Comparison of ENCODE assay signal across 15 cellular contexts in genomic region chr14:34649344-34649743, GRCh38. TPM values are rescaled to one million over a fixed set of nuclear protein-coding genes. Genes with fewer than 3 reads are reported as not detected.
DNase-seq lines count a peak whose midpoint lies in the region; ATAC-seq and TF ChIP-seq lines count a peak whose summit lies in the region.
"Had no signal": no experiment of that assay in that cellular context is flagged by ENCODE, and none has a peak within 500 bp of the region (broad histone marks: within the 10 kb centered on the region; RNA-seq: fewer than 3 reads in every experiment).

No MANE protein-coding gene starts in this region.

- DNase-seq in Caki2 (ENCODE audit: low read depth) (peak; percentile 38), NCI-H226 (peak; percentile 87), dedifferentiated amniotic fluid mesenchymal stem cell (ENCODE audit: extremely low spot score) (peak; percentile 77), neural crest cell (ENCODE audit: low read depth, low spot score) (no peak), head of caudate nucleus (no peak), SK-N-DZ (ENCODE audit: low spot score) (no peak)
- no peak for DNase-seq in activated T-cell treated with anti-CD3 and anti-CD28 coated beads, Interleukin-2, amount 50 U/mL, for 72 hours
- DNase-seq: activated CD4-positive, alpha-beta T cell treated with anti-CD3 and anti-CD28 coated beads for 1 hour; activated naive CD4-positive, alpha-beta T cell treated with anti-CD3 and anti-CD28 coated beads, Interleukin-2, amount 50 U/mL, for 16 hours; Calu3; effector CD8-positive, alpha-beta T cell; nephron progenitor cell; SIG-M5; stimulated activated naive CD4-positive, alpha-beta T cell treated with Interleukin-2 at 50 U/mL for 16 hours had no signal

- peak overlapping the region; percentile 9 for H3K27ac Mint-ChIP-seq in neural crest cell (ENCODE audit: unreplicated experiment)
- H3K27ac Mint-ChIP-seq in activated T-cell treated with anti-CD3 and anti-CD28 coated beads, Interleukin-2, amount 50 U/mL, for 72 hours: no peak overlapping the region
- H3K27ac Mint-ChIP-seq: nephron progenitor cell had no signal

- H3K4me1 Mint-ChIP-seq in neural crest cell: no peaks in the 10 kb centered on the region
- no peaks in the 10 kb centered on the region for H3K4me1 Mint-ChIP-seq in activated T-cell treated with anti-CD3 and anti-CD28 coated beads, Interleukin-2, amount 50 U/mL, for 72 hours (ENCODE audit: low read depth)

- H3K4me3 Mint-ChIP-seq in neural crest cell: no peak overlapping the region
- H3K4me3 Mint-ChIP-seq in activated T-cell treated with anti-CD3 and anti-CD28 coated beads, Interleukin-2, amount 50 U/mL, for 72 hours: no peak overlapping the region
- H3K4me3 Mint-ChIP-seq: nephron progenitor cell had no signal

- ATAC-seq in HG03378 (IDR thresholded peaks at IDR 0.05; ENCODE audit: unreplicated experiment): no peak
- ATAC-seq in activated T-cell treated with anti-CD3 and anti-CD28 coated beads, Interleukin-2, amount 50 U/mL, for 72 hours (replicated peaks in 1 of 2): no peak

- H3K27me3 Mint-ChIP-seq in neural crest cell (ENCODE audit: low read depth): no peaks in the 10 kb centered on the region
- H3K27me3 Mint-ChIP-seq in activated T-cell treated with anti-CD3 and anti-CD28 coated beads, Interleukin-2, amount 50 U/mL, for 72 hours (ENCODE audit: low read depth): no peaks in the 10 kb centered on the region

- H3K36me3 Mint-ChIP-seq in neural crest cell (ENCODE audit: low read depth): no peaks in the 10 kb centered on the region
- H3K36me3 Mint-ChIP-seq in activated T-cell treated with anti-CD3 and anti-CD28 coated beads, Interleukin-2, amount 50 U/mL, for 72 hours (ENCODE audit: insufficient read depth in 2 of 2): no peaks in the 10 kb centered on the region

- in situ Hi-C loops in Caki2 (cut with HindIII; ENCODE audit: low pct_unique_long_range_greater_than_20kb, low sequenced_read_pairs): no loop called here

- intact Hi-C loops in head of caudate nucleus (cut with DNase I): no loop called here

- no peaks in the 10 kb centered on the region for H3K9me3 Mint-ChIP-seq in neural crest cell
- no peaks in the 10 kb centered on the region for H3K9me3 Mint-ChIP-seq in activated T-cell treated with anti-CD3 and anti-CD28 coated beads, Interleukin-2, amount 50 U/mL, for 72 hours
- H3K9me3 Mint-ChIP-seq: nephron progenitor cell had no signal

- TF ChIP-seq CTCF in neural crest cell (conservative IDR thresholded peaks at IDR 0.05): no peak

RNA-seq across cellular contexts. Expression of gene SNX6, which starts 19.4 kb away (rescaled TPM):
- total RNA-seq in Caki2 (2014; rRNA removed; shearing (Covaris generic); ENCODE audit: low replicate concordance): 86.5 and 92.9 TPM in 2 replicates
- total RNA-seq in neural crest cell: 71.1 and 73.4 TPM in 2 replicates
- 91.3 and 152 TPM in 2 replicates for polyA plus RNA-seq in SK-N-DZ (2014; cell fraction: cytosol; rRNA removed)
- polyA plus RNA-seq in SK-N-DZ (2014; cell fraction: nucleus; rRNA removed): 81.4 and 94.9 TPM in 2 replicates
- 10 to 100 TPM; 90.9 to 93.9 TPM for total RNA-seq in activated T-cell treated with anti-CD3 and anti-CD28 coated beads, Interleukin-2, amount 50 U/mL, for 72 hours

Comparison
In these comparisons a context has a peak if more than half of its experiments do, and no peak if none do; other contexts are left out.
1. DNase-seq: peak in Caki2 (single experiment), NCI-H226 (single experiment) and dedifferentiated amniotic fluid mesenchymal stem cell (single experiment); none in neural crest cell (single experiment), head of caudate nucleus (0 of 42), SK-N-DZ (single experiment) and activated T-cell treated with anti-CD3 and anti-CD28 coated beads, Interleukin-2, amount 50 U/mL, for 72 hours (0 of 2).